Comparison of ENCODE assay signal across 11 cellular contexts in the genomic region with DNA sequence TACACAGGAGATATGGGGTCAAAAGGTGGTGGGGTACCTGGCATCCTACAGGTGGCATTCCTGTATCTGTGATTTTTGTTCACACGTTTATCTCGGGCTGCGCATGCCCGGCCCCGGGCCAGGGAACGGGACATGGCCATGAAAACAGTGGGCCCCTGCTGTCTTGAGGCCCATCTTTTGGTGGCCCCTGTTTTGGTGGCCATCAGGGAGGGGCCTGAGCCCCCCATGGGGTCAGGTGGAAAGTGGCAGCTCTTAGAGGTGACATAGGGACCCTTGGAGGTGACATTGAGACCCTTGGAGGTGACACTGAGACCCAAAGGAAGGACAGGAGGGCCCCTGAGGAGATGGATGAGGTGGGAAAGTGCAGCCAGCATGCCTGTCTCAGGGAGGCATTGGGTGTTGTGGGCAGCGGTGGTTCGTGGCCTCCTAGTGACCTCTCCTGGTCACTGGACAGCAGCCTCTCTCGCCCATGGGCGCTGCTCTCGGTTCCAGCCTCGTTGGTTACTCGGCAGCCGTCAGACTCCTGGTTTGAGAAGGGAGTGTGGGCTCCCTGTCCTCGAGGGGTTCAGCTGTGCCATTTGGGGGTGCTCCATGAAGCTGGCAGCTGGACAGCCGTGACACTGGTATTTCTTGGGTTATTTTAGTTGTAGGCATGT. TPM values are rescaled to one million over a fixed set of nuclear protein-coding genes. Genes with fewer than 3 reads are reported as not detected.
DNase-seq lines count a peak whose midpoint lies in the region; ATAC-seq, FAIRE-seq and TF ChIP-seq lines count a peak whose summit lies in the region.
"Had no signal": no experiment of that assay in that cellular context is flagged by ENCODE, and none has a peak within 500 bp of the region (broad histone marks: within the 10 kb centered on the region; RNA-seq: fewer than 3 reads in every experiment).

No MANE protein-coding gene starts in this region.

- H3K27me3 ChIP-seq in HepG2 (ENCODE audit: control insufficient read depth in 1 of 2, insufficient read depth in 2 of 2, low read length in 2 of 2) (no peaks in the 10 kb centered on the region), tibial nerve (no peaks in the 10 kb centered on the region)
- H3K27me3 ChIP-seq: SJSA1 had no signal

- no peak overlapping the region for H3K4me3 Mint-ChIP-seq in chondrocyte (ENCODE audit: unreplicated experiment)

- 67% methylated on average over 10 of the region's 16 CpGs for whole genome bisulfite sequencing in HepG2 (ENCODE audit: low lambda C conversion rate)
- 50 to 78% methylated on average over 15 to 16 of the region's 16 CpGs for WGBS in tibial nerve, 2 donors

- H3K4me3 ChIP-seq in HepG2 (replicated peaks in 1 of 3; ENCODE audit: insufficient read depth in 1 of 3, low read depth in 2 of 3, low read length in 3 of 3) (no peak overlapping the region), tibial nerve (no peak overlapping the region)
- H3K4me3 ChIP-seq: SJSA1 had no signal

- peaks cover 8% of the 10 kb centered on the region; the same call in 1 of the 2 replicates for H4K20me1 ChIP-seq in HepG2 (ENCODE audit: insufficient read depth, low read length)

- H3K27ac ChIP-seq in HepG2 (ENCODE audit: extremely low read length, insufficient read depth, low read length): no peak overlapping the region
- no peak overlapping the region for H3K27ac ChIP-seq in tibial nerve
- H3K27ac ChIP-seq: SJSA1 had no signal

- H3K79me2 ChIP-seq in HepG2 (ENCODE audit: insufficient read depth, low read length): peaks cover 5% of the 10 kb centered on the region

- no TSS peak for BruUV-seq in HepG2 (replicated peaks; lab: Mats Ljungman, UMichigan)

- peaks cover 27% of the 10 kb centered on the region for H3K4me1 ChIP-seq in HepG2 (ENCODE audit: insufficient read depth, low read length)
- peaks cover 0 to 54% (median 22%) of the 10 kb centered on the region in 4 donors for H3K4me1 ChIP-seq in tibial nerve

- POLR2A ChIA-PET in HepG2 (lab: Yijun Ruan, JAX): no interaction called here

- no peaks in the 10 kb centered on the region for H3K27me3 Mint-ChIP-seq in chondrocyte (ENCODE audit: low read depth)

- peaks cover 13% of the 10 kb centered on the region for H3K4me1 Mint-ChIP-seq in chondrocyte (ENCODE audit: low read depth)

- H3K9ac ChIP-seq in HepG2 (ENCODE audit: insufficient read depth, low read depth, low read length): no peak overlapping the region

- peak; percentile 77 for TF ChIP-seq RAD21 in HepG2 (CRISPR knock-in tag; IDR thresholded peaks at IDR 0.05)

- no peaks in the 10 kb centered on the region for H3K36me3 ChIP-seq in HepG2 (replicated peaks in 1 of 2; ENCODE audit: control insufficient read depth in 1 of 2, insufficient read depth in 2 of 2, low read length in 2 of 2)
- H3K36me3 ChIP-seq in tibial nerve: peaks cover 0 to 6% (median 0%) of the 10 kb centered on the region in 3 donors
- H3K36me3 ChIP-seq: SJSA1 had no signal

- no peak overlapping the region for H2AFZ ChIP-seq in HepG2 (ENCODE audit: low read length)

- TF ChIP-seq POLR2A in HepG2 (IDR thresholded peaks at IDR 0.05; ENCODE audit: insufficient read depth in 1 of 2, low read depth in 2 of 2, low read length in 2 of 2) (no peak), tibial nerve (IDR thresholded peaks at IDR 0.05) (no peak)

- TF ChIP-seq EP300 in HepG2 (IDR thresholded peaks at IDR 0.05; ENCODE audit: low read depth in 2 of 2, low read length in 2 of 2) (no peak), HepG2 (CRISPR knock-in tag; IDR thresholded peaks at IDR 0.05; ENCODE audit: borderline replicate concordance) (no peak), tibial nerve (IDR thresholded peaks at IDR 0.05) (no peak)

- ATAC-seq in HepG2: peak; percentile 75

- no peak for FAIRE-seq in HepG2 (lab: Jason Lieb, UNC)

- H3K9me3 ChIP-seq in HepG2 (ENCODE audit: low read length) (no peaks in the 10 kb centered on the region), tibial nerve (no peaks in the 10 kb centered on the region)
- H3K9me3 ChIP-seq: SJSA1 had no signal

- in situ Hi-C loops in HepG2 (cut with HindIII; ENCODE audit: extremely low pct_ligation_motif_present, low pct_unique_long_range_greater_than_20kb): loop anchor here (5.0 kb wide), 1 partner anchor 120 kb away; no protein-coding TSS in a partner anchor

- no peak overlapping the region for H3K27ac Mint-ChIP-seq in chondrocyte (ENCODE audit: unreplicated experiment)

- H3K36me3 Mint-ChIP-seq in chondrocyte (ENCODE audit: low read depth): peaks cover 3% of the 10 kb centered on the region

- no peak overlapping the region for H3K4me2 ChIP-seq in HepG2 (ENCODE audit: low read depth, low read length)

- DNase-seq in DMS53 (lab: John Stamatoyannopoulos, UW) (peak; percentile 53), DMS53 treated with DMSO at 0.1 percent for 48 hours (lab: John Stamatoyannopoulos, UW; ENCODE audit: unreplicated experiment) (no peak), chondrocyte (ENCODE audit: low spot score) (peak; percentile 68), HepG2 (ENCODE audit: low spot score) (peak; percentile 32), tibial nerve (ENCODE audit: low spot score in 2 of 2) (no peak), COLO829 (ENCODE audit: low spot score) (no peak), DMS 273 (lab: John Stamatoyannopoulos, UW; ENCODE audit: unreplicated experiment) (no peak)
- DNase-seq in stimulated activated CD4-positive, alpha-beta T cell treated with anti-CD3 and anti-CD28 coated beads, Interleukin-4, amount 100 ng/mL, for 24 hours: no peak
- DNase-seq: 8988T, NCI-H2107 had no signal

- CTCF ChIA-PET in HepG2 (lab: Yijun Ruan, JAX; ENCODE audit: low intra/inter-chr PET ratio, low total read pairs): interaction anchor here (0.8 to 1.6 kb wide), 3 partner anchors 114 to 120 kb away, joined by 4 to 10 read pairs (median 4); no protein-coding TSS in a partner anchor

- intact Hi-C loops in HepG2 (cut with micrococcal nuclease; ENCODE audit: unreplicated experiment): loop anchor here (1.0 to 5.0 kb wide), 2 partner anchors 40 to 118 kb away; a partner anchor contains a TSS

- TF ChIP-seq CTCF in chondrocyte (IDR thresholded peaks at IDR 0.05) (peak; percentile 38), HepG2 (CRISPR knock-in tag; IDR thresholded peaks at IDR 0.05) (peak; percentile 83), tibial nerve (IDR thresholded peaks at IDR 0.05) (peak in 4 of 5 experiments; percentile 21 to 53 (median 30))

- H3K9me3 Mint-ChIP-seq in chondrocyte (ENCODE audit: low read depth): peaks cover 2% of the 10 kb centered on the region

TF ChIP-seq in HepG2, 621 proteins besides CTCF, POLR2A, EP300 and RAD21 (continues in another document):
- TF ChIP-seq, protein P1, sequence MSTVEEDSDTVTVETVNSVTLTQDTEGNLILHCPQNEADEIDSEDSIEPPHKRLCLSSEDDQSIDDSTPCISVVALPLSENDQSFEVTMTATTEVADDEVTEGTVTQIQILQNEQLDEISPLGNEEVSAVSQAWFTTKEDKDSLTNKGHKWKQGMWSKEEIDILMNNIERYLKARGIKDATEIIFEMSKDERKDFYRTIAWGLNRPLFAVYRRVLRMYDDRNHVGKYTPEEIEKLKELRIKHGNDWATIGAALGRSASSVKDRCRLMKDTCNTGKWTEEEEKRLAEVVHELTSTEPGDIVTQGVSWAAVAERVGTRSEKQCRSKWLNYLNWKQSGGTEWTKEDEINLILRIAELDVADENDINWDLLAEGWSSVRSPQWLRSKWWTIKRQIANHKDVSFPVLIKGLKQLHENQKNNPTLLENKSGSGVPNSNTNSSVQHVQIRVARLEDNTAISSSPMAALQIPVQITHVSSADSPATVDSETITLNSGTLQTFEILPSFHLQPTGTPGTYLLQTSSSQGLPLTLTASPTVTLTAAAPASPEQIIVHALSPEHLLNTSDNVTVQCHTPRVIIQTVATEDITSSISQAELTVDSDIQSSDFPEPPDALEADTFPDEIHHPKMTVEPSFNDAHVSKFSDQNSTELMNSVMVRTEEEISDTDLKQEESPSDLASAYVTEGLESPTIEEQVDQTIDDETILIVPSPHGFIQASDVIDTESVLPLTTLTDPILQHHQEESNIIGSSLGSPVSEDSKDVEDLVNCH (CRISPR knock-in tag; IDR thresholded peaks at IDR 0.05): no peak
- TF ChIP-seq SIX4 (CRISPR knock-in tag; IDR thresholded peaks at IDR 0.05): no peak
- peak; percentile 29; the same call in 1 of the 2 replicates for TF ChIP-seq SMC3 (IDR thresholded peaks at IDR 0.05; ENCODE audit: low read length)

RNA-seq across cellular contexts. Expression of a gene that starts 39.9 kb away (rescaled TPM):
- total RNA-seq in chondrocyte: 29.5 to 40.6 TPM (median 40.1 TPM) in 3 replicates
- total RNA-seq in HepG2 (2016; rRNA removed; fragmentation: Illumina TruSeq; extraction: Trizol): 37.9 and 46.8 TPM in 2 replicates
- 52.6 and 54.7 TPM in 2 replicates for total RNA-seq in HepG2 (2016; cell fraction: cytosol; rRNA removed; fragmentation: Illumina TruSeq; extraction: Trizol; ENCODE audit: low read depth)
- 38.3 and 42.5 TPM in 2 replicates for total RNA-seq in HepG2 (2016; cell fraction: insoluble cytoplasmic fraction; rRNA removed; fragmentation: Illumina TruSeq; extraction: Trizol)
- total RNA-seq in HepG2 (2016; cell fraction: membrane; rRNA removed; fragmentation: Illumina TruSeq; extraction: Trizol): 103 and 110 TPM in 2 replicates
- total RNA-seq in HepG2 (2016; cell fraction: nucleus; rRNA removed; fragmentation: Illumina TruSeq; extraction: Trizol): 15.7 and 18.8 TPM in 2 replicates
- 17.5 and 19.5 TPM in 2 replicates for polyA plus RNA-seq in HepG2 (2011; rRNA removed)
- polyA plus RNA-seq in HepG2 (2011; cell fraction: cytosol; rRNA removed): 16.7 and 18.4 TPM in 2 replicates
- polyA plus RNA-seq in HepG2 (2011; cell fraction: nucleus; rRNA removed): 14.6 and 14.9 TPM in 2 replicates
- polyA plus RNA-seq in HepG2 (2012): 15.8 and 18.2 TPM in 2 replicates
- polyA plus RNA-seq in HepG2 (2016; cell fraction: cytosol; fragmentation: Illumina TruSeq; extraction: Trizol; ENCODE audit: low read depth): 49.5 and 52.9 TPM in 2 replicates
- polyA plus RNA-seq in HepG2 (2016; cell fraction: insoluble cytoplasmic fraction; fragmentation: Illumina TruSeq; extraction: Trizol; ENCODE audit: low read depth): 40.7 and 47.8 TPM in 2 replicates
- polyA plus RNA-seq in HepG2 (2016; cell fraction: membrane; fragmentation: Illumina TruSeq; extraction: Trizol; ENCODE audit: low read depth): 97.2 and 97.6 TPM in 2 replicates
- polyA plus RNA-seq in HepG2 (2016; cell fraction: nucleus; fragmentation: Illumina TruSeq; extraction: Trizol; ENCODE audit: insufficient read depth, low read depth): 25.8 and 27.0 TPM in 2 replicates
- 17.0 and 32.5 TPM in 2 replicates for polyA minus RNA-seq in HepG2 (2011; rRNA and poly(A)+ RNA removed; ENCODE audit: low replicate concordance)
- polyA minus RNA-seq in HepG2 (2011; cell fraction: cytosol; rRNA and poly(A)+ RNA removed): 16.4 and 21.7 TPM in 2 replicates
- polyA minus RNA-seq in HepG2 (2011; cell fraction: nucleus; rRNA and poly(A)+ RNA removed): 19.1 and 20.6 TPM in 2 replicates
- 100 to 1,000 TPM in 1 of 4 donors, 10 to 100 TPM in 3; 73.8 to 101 (median 86.2) TPM for total RNA-seq in tibial nerve

Comparison
In these comparisons a context has a peak if more than half of its experiments do, and no peak if none do; other contexts are left out.
1. DNase-seq: peak in DMS53 (single experiment), chondrocyte (single experiment) and HepG2 (single experiment); none in DMS53 treated with DMSO at 0.1 percent for 48 hours (single experiment), tibial nerve (0 of 2), COLO829 (single experiment), stimulated activated CD4-positive, alpha-beta T cell treated with anti-CD3 and anti-CD28 coated beads, Interleukin-4, amount 100 ng/mL, for 24 hours (single experiment) and DMS 273 (single experiment).
2. CTCF ChIP-seq: peak in every context shown above with its lines; median percentile 83 in HepG2; 38 in chondrocyte; 30 in tibial nerve.